8 cellular contexts compared by ENCODE assay signal in the genomic region with DNA sequence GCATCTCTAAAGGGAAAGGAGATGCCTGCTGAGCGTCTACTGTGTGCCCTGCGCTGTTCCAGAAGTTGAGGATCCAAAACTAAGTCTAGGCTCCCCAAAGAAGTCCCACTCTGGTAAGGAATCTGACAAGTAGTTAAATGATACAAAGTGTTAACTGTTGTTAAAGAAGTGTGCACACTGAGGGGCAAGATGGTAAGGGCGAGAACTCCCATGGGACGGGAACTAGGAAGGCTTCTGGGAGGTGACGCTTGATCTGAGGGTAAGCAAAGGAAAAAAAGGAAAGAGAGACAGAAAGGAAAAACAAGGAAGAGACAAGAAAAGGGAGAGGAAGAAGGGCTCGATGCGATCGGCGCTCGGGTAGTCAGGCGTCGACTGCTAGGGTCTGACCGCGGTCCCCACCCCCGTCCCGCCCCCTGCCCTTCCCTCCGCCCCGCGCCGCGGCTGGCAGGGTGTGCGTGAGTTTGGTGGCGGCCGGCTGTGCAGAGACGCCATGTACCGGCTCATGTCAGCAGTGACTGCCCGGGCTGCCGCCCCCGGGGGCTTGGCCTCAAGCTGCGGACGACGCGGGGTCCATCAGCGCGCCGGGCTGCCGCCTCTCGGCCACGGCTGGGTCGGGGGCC. TPM values are rescaled to one million over a fixed set of nuclear protein-coding genes. Genes with fewer than 3 reads are reported as not detected.
DNase-seq lines count a peak whose midpoint lies in the region; ATAC-seq and TF ChIP-seq lines count a peak whose summit lies in the region.

A gene with protein sequence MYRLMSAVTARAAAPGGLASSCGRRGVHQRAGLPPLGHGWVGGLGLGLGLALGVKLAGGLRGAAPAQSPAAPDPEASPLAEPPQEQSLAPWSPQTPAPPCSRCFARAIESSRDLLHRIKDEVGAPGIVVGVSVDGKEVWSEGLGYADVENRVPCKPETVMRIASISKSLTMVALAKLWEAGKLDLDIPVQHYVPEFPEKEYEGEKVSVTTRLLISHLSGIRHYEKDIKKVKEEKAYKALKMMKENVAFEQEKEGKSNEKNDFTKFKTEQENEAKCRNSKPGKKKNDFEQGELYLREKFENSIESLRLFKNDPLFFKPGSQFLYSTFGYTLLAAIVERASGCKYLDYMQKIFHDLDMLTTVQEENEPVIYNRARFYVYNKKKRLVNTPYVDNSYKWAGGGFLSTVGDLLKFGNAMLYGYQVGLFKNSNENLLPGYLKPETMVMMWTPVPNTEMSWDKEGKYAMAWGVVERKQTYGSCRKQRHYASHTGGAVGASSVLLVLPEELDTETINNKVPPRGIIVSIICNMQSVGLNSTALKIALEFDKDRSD (plus strand): TSS at position 480 of the 620 bp plus-strand sequence. CDS start 11 bp downstream, at position 491.

- peak; percentile 73 to 79 (median 77) for DNase-seq in CD4-positive, alpha-beta memory T cell
- DNase-seq in HPDE6-E6E7 (ENCODE audit: extremely low spot score) (peak; percentile 79), NT2/D1 (ENCODE audit: low read depth, low spot score) (peak; percentile 80), endodermal cell (peak; percentile 96), mesendoderm (peak; percentile 94)
- peak; percentile 45 for DNase-seq in activated CD8-positive, alpha-beta memory T cell treated with anti-CD3 and anti-CD28 coated beads, Interleukin-2, amount 50 U/mL, for 24 hours (ENCODE audit: extremely low read depth)
- peak; percentile 49 for DNase-seq in stimulated activated CD8-positive, alpha-beta memory T cell treated with anti-CD3 and anti-CD28 coated beads, Interleukin-15, amount 100 ng/mL, for 1 hour (ENCODE audit: low read depth)

- peaks cover 11 to 12% of the 10 kb centered on the region in 2 donors for H3K36me3 Mint-ChIP-seq in CD4-positive, alpha-beta memory T cell
- H3K36me3 Mint-ChIP-seq in endodermal cell (ENCODE audit: low read depth) = peaks cover 13% of the 10 kb centered on the region

- peak; percentile 74 for ATAC-seq in GM19455 (IDR thresholded peaks at IDR 0.05; ENCODE audit: unreplicated experiment)

- H2BK5ac ChIP-seq in mesendoderm (ENCODE audit: low read length) = no peak within 1 kb of the TSS

- H3K79me2 ChIP-seq in mesendoderm (ENCODE audit: control insufficient read depth, insufficient read depth, low read length) = no peaks in the 10 kb centered on the region

- H3K27me3 Mint-ChIP-seq in CD4-positive, alpha-beta memory T cell = no peaks in the 10 kb centered on the region
- no peaks in the 10 kb centered on the region for H3K27me3 Mint-ChIP-seq in endodermal cell (ENCODE audit: insufficient read depth)

- intact Hi-C loops in CD4-positive, alpha-beta memory T cell (cut with micrococcal nuclease) = loop anchor here (1.0 to 2.0 kb wide), 3 partner anchors 36 to 155 kb away; a partner anchor contains a TSS

- H3K27ac ChIP-seq in CD4-positive, alpha-beta memory T cell (ENCODE audit: low read depth, low read length) = peak within 1 kb of the TSS; percentile 67
- H3K27ac ChIP-seq in endodermal cell (ENCODE audit: low read depth, low read length) (no peak within 1 kb of the TSS), mesendoderm (ENCODE audit: low read depth, low read length) (peak within 1 kb of the TSS; percentile 43)

- peak within 1 kb of the TSS; percentile 87 to 98 (median 93) for H3K4me3 Mint-ChIP-seq in CD4-positive, alpha-beta memory T cell
- H3K4me3 Mint-ChIP-seq in endodermal cell = peak within 1 kb of the TSS; percentile 57

- CTCF ChIA-PET in CD4-positive, alpha-beta memory T cell (lab: Charles Lee; ENCODE audit: partially characterized antibody) = no interaction called here

- no peak within 1 kb of the TSS for H4K8ac ChIP-seq in mesendoderm (ENCODE audit: low read depth, low read length)

- no peaks in the 10 kb centered on the region for H3K27me3 ChIP-seq in CD4-positive, alpha-beta memory T cell (ENCODE audit: insufficient read depth, low read length)
- no peaks in the 10 kb centered on the region for H3K27me3 ChIP-seq in NT2/D1 (ENCODE audit: insufficient read depth, insufficient read length)
- H3K27me3 ChIP-seq in endodermal cell (ENCODE audit: control insufficient read depth, insufficient read depth, low read length, poor library complexity, severe bottlenecking) = no peaks in the 10 kb centered on the region
- H3K27me3 ChIP-seq in mesendoderm (ENCODE audit: insufficient read depth, low read length, poor library complexity) = no peaks in the 10 kb centered on the region

- H3K9me3 ChIP-seq in CD4-positive, alpha-beta memory T cell (ENCODE audit: control insufficient read depth in 1 of 2, low read length in 2 of 2) = peaks cover 0 to 12% of the 10 kb centered on the region in 2 donors
- H3K9me3 ChIP-seq in NT2/D1 (ENCODE audit: insufficient read depth, low read length) = peaks cover 16% of the 10 kb centered on the region
- H3K9me3 ChIP-seq in endodermal cell (ENCODE audit: control insufficient read depth, low read length) = peaks cover 14% of the 10 kb centered on the region

- POLR2A ChIA-PET in CD4-positive, alpha-beta memory T cell (lab: Charles Lee; ENCODE audit: partially characterized antibody) = interaction anchor here (0.9 to 1.1 kb wide), 4 partner anchors 14 to 156 kb away, joined by 3 to 4 read pairs (median 3); a partner anchor contains a TSS

- peaks cover 2 to 15% (median 12%) of the 10 kb centered on the region in 8 donors for H3K9me3 Mint-ChIP-seq in CD4-positive, alpha-beta memory T cell
- peaks cover 13% of the 10 kb centered on the region for H3K9me3 Mint-ChIP-seq in endodermal cell

- H3K4me2 ChIP-seq in mesendoderm (ENCODE audit: low read length) = peak within 1 kb of the TSS; percentile 61

- peak within 1 kb of the TSS; percentile 90 for H3K9ac ChIP-seq in NT2/D1 (ENCODE audit: insufficient read length, low read depth)
- peak within 1 kb of the TSS; percentile 41 for H3K9ac ChIP-seq in endodermal cell (ENCODE audit: extremely low read depth, low read length, poor library complexity, severe bottlenecking)
- peak within 1 kb of the TSS; percentile 73 for H3K9ac ChIP-seq in mesendoderm (ENCODE audit: low read length)

- peak within 1 kb of the TSS; percentile 87 for H3K56ac ChIP-seq in mesendoderm (ENCODE audit: low read length)

- no peak within 1 kb of the TSS for H2BK15ac ChIP-seq in mesendoderm (replicated peaks; ENCODE audit: low read depth)

- H3K4me1 ChIP-seq in CD4-positive, alpha-beta memory T cell (ENCODE audit: insufficient read depth, low read length) = peaks cover 10% of the 10 kb centered on the region
- H3K4me1 ChIP-seq in NT2/D1 (ENCODE audit: insufficient read depth, insufficient read length) = no peaks in the 10 kb centered on the region
- peaks cover 3% of the 10 kb centered on the region for H3K4me1 ChIP-seq in endodermal cell (ENCODE audit: control insufficient read depth, insufficient read depth, low read length)
- peaks cover 2% of the 10 kb centered on the region for H3K4me1 ChIP-seq in mesendoderm (ENCODE audit: control insufficient read depth, low read depth, low read length)

- TF ChIP-seq CTCF in endodermal cell (conservative IDR thresholded peaks at IDR 0.05) = no peak

- peak within 1 kb of the TSS; percentile 84 to 96 (median 94) for H3K27ac Mint-ChIP-seq in CD4-positive, alpha-beta memory T cell
- peak within 1 kb of the TSS; percentile 76 for H3K27ac Mint-ChIP-seq in endodermal cell

- no peak within 1 kb of the TSS for H3K23ac ChIP-seq in mesendoderm (ENCODE audit: low read length)

- peak within 1 kb of the TSS; percentile 8 for H4K5ac ChIP-seq in mesendoderm (ENCODE audit: low read length)

- no peaks in the 10 kb centered on the region for H3K79me1 ChIP-seq in mesendoderm (ENCODE audit: low read length)

- no peak within 1 kb of the TSS for H3K18ac ChIP-seq in mesendoderm (ENCODE audit: low read length)

- no peak within 1 kb of the TSS for H2AK5ac ChIP-seq in mesendoderm (ENCODE audit: low read length)

- H3K4me1 Mint-ChIP-seq in CD4-positive, alpha-beta memory T cell = peaks cover 7 to 28% (median 14%) of the 10 kb centered on the region in 4 donors
- H3K4me1 Mint-ChIP-seq in endodermal cell = peaks cover 3% of the 10 kb centered on the region

- WGBS in endodermal cell (ENCODE audit: insufficient coverage in 1 of 2, insufficient read length in 1 of 2), 2 experiments = 3 to 16% methylated on average over 13 to 38 of the region's 40 CpGs
- no CpG with 5 or more reads among the region's 40 CpGs for WGBS in mesendoderm (ENCODE audit: extremely low coverage, insufficient coverage, low lambda C conversion rate)

- no peaks in the 10 kb centered on the region for H3K36me3 ChIP-seq in CD4-positive, alpha-beta memory T cell (ENCODE audit: insufficient read depth, low read length)
- peaks cover 8% of the 10 kb centered on the region for H3K36me3 ChIP-seq in NT2/D1 (ENCODE audit: insufficient read depth, insufficient read length, low read length)
- no peaks in the 10 kb centered on the region for H3K36me3 ChIP-seq in endodermal cell (ENCODE audit: control insufficient read depth, insufficient read depth, low read length)
- H3K36me3 ChIP-seq in mesendoderm (ENCODE audit: control insufficient read depth, insufficient read depth, low read length) = no peaks in the 10 kb centered on the region

- no peak within 1 kb of the TSS for H3K4ac ChIP-seq in mesendoderm (ENCODE audit: low read depth, low read length)

- H3K4me3 ChIP-seq in CD4-positive, alpha-beta memory T cell (ENCODE audit: low read length in 2 of 2) = peak within 1 kb of the TSS; percentile 69 to 76
- H3K4me3 ChIP-seq in NT2/D1 (ENCODE audit: insufficient read length, low read depth) = peak within 1 kb of the TSS; percentile 86
- peak within 1 kb of the TSS; percentile 79 for H3K4me3 ChIP-seq in endodermal cell (ENCODE audit: low read length)
- peak within 1 kb of the TSS; percentile 75 for H3K4me3 ChIP-seq in mesendoderm (ENCODE audit: low read length)

- no peak within 1 kb of the TSS for H2BK120ac ChIP-seq in mesendoderm (ENCODE audit: low read depth, low read length)

RNA-seq across cellular contexts. Expression of the gene that starts here (rescaled TPM):
- 10 to 100 TPM; 11.7 to 12.1 TPM for total RNA-seq in CD4-positive, alpha-beta memory T cell
- 10 to 100 TPM in 1 of 2 donors, 1 to 10 TPM in 1; 8.9 to 11.5 TPM for polyA plus RNA-seq in CD4-positive, alpha-beta memory T cell
- total RNA-seq in endodermal cell = 10 to 100 TPM; 13.3 to 14.9 TPM
- 8.6 TPM for polyA plus RNA-seq in endodermal cell (2013, experiment 1 of 2)
- 10.1 TPM for polyA plus RNA-seq in endodermal cell (2013, experiment 2 of 2)
- 10.7 TPM for polyA plus RNA-seq in mesendoderm (2013, experiment 1 of 2)
- 9.8 TPM for polyA plus RNA-seq in mesendoderm (2013, experiment 2 of 2)

Comparison
In these comparisons a context has a peak if more than half of its experiments do, and no peak if none do; other contexts are left out.
1. DNase-seq: peak in every context shown above with its lines; median percentile 96 in endodermal cell; 94 in mesendoderm; 80 in NT2/D1; 79 in HPDE6-E6E7; 77 in CD4-positive, alpha-beta memory T cell; 49 in stimulated activated CD8-positive, alpha-beta memory T cell treated with anti-CD3 and anti-CD28 coated beads, Interleukin-15, amount 100 ng/mL, for 1 hour; 45 in activated CD8-positive, alpha-beta memory T cell treated with anti-CD3 and anti-CD28 coated beads, Interleukin-2, amount 50 U/mL, for 24 hours.